25 cellular contexts compared by ENCODE assay signal in genomic region chr5:64790210-64790609, GRCh38. TPM values are rescaled to one million over a fixed set of nuclear protein-coding genes. Genes with fewer than 3 reads are reported as not detected.
DNase-seq lines count a peak whose midpoint lies in the region; ATAC-seq, FAIRE-seq and TF ChIP-seq lines count a peak whose summit lies in the region.
"Had no signal": no experiment of that assay in that cellular context is flagged by ENCODE, and none has a peak within 500 bp of the region (broad histone marks: within the 10 kb centered on the region; RNA-seq: fewer than 3 reads in every experiment).

No MANE protein-coding gene starts in this region.

- no peak for TF ChIP-seq CTCF in fibroblast of mammary gland (conservative IDR thresholded peaks at IDR 0.05; ENCODE audit: control insufficient read depth, insufficient read depth, low read depth, low read length)
- no peak for TF ChIP-seq CTCF in HepG2 (CRISPR knock-in tag; IDR thresholded peaks at IDR 0.05)

- no TSS peak for BruUV-seq in HepG2 (replicated peaks; lab: Mats Ljungman, UMichigan)

- POLR2A ChIA-PET in HepG2 (lab: Yijun Ruan, JAX), result no interaction called here

- CTCF ChIA-PET in HepG2 (lab: Yijun Ruan, JAX; ENCODE audit: low intra/inter-chr PET ratio, low total read pairs), result no interaction called here

- TF ChIP-seq RAD21 in HepG2 (CRISPR knock-in tag; IDR thresholded peaks at IDR 0.05), result no peak

- H4K20me1 ChIP-seq in GM23248 (ENCODE audit: insufficient read depth) (no peaks in the 10 kb centered on the region), HepG2 (ENCODE audit: insufficient read depth, low read length) (no peaks in the 10 kb centered on the region)

- H3K9me2 ChIP-seq in GM23248 (ENCODE audit: insufficient read depth), result no peaks in the 10 kb centered on the region

- H3K4me1 ChIP-seq in GM23248 (ENCODE audit: insufficient read depth) (peaks cover 10% of the 10 kb centered on the region; the same call in 1 of the 2 replicates), HepG2 (ENCODE audit: insufficient read depth, low read length) (peaks cover 16% of the 10 kb centered on the region)
- H3K4me1 ChIP-seq: sigmoid colon, tibial artery had no signal

- TF ChIP-seq EP300 in HepG2 (IDR thresholded peaks at IDR 0.05; ENCODE audit: low read depth in 2 of 2, low read length in 2 of 2) (no peak), HepG2 (CRISPR knock-in tag; IDR thresholded peaks at IDR 0.05; ENCODE audit: borderline replicate concordance) (no peak)

- no peak for ATAC-seq in HepG2
- ATAC-seq: left cardiac atrium had no signal

- H3K9ac ChIP-seq in GM23248 (no peak overlapping the region), HepG2 (ENCODE audit: insufficient read depth, low read depth, low read length) (no peak overlapping the region)

- in situ Hi-C loops in GM23248 (cut with MboI), result no loop called here
- in situ Hi-C loops in HepG2 (cut with HindIII; ENCODE audit: extremely low pct_ligation_motif_present, low pct_unique_long_range_greater_than_20kb), result no loop called here

- H3K27me3 ChIP-seq in GM23248 (replicated peaks; ENCODE audit: insufficient read depth) (no peaks in the 10 kb centered on the region), HepG2 (ENCODE audit: control insufficient read depth in 1 of 2, insufficient read depth in 2 of 2, low read length in 2 of 2) (no peaks in the 10 kb centered on the region)
- H3K27me3 ChIP-seq: cardiac muscle cell, neutrophil, sigmoid colon, stomach, tibial artery had no signal

- H3F3A ChIP-seq in GM23248 (ENCODE audit: insufficient read depth), result no peaks in the 10 kb centered on the region

- H3K4me3 ChIP-seq in GM23248, result no peak overlapping the region
- H3K4me3 ChIP-seq in fibroblast of mammary gland (ENCODE audit: control insufficient read depth, low read depth, low read length), result no peak overlapping the region
- no peak overlapping the region for H3K4me3 ChIP-seq in HepG2 (replicated peaks in 1 of 3; ENCODE audit: insufficient read depth in 1 of 3, low read depth in 2 of 3, low read length in 3 of 3)
- H3K4me3 ChIP-seq: cardiac muscle cell, prostate gland, sigmoid colon, stomach, tibial artery had no signal

- no peaks in the 10 kb centered on the region for H3K9me3 ChIP-seq in GM23248 (ENCODE audit: low read depth)
- no peaks in the 10 kb centered on the region for H3K9me3 ChIP-seq in HepG2 (ENCODE audit: low read length)
- H3K9me3 ChIP-seq: neutrophil, prostate gland, sigmoid colon, stomach, tibial artery had no signal

- H2AFZ ChIP-seq in GM23248 (no peak overlapping the region), HepG2 (ENCODE audit: low read length) (no peak overlapping the region)

- 21 to 30% methylated on average over 1 of the region's 1 CpG for WGBS in GM23248 (ENCODE audit: low coverage in 1 of 2, low lambda C conversion rate in 2 of 2, missing lambda C conversion rate in 2 of 2), 2 experiments
- whole genome bisulfite sequencing in HepG2 (ENCODE audit: low lambda C conversion rate), result 93% methylated on average over 1 of the region's 1 CpG

- H3K27ac ChIP-seq in GM23248 (no peak overlapping the region), HepG2 (ENCODE audit: extremely low read length, insufficient read depth, low read length) (no peak overlapping the region)
- H3K27ac ChIP-seq: cardiac muscle cell, neutrophil, prostate gland, sigmoid colon, stomach, tibial artery had no signal

- no peaks in the 10 kb centered on the region for H3K79me2 ChIP-seq in GM23248 (ENCODE audit: insufficient read depth)
- H3K79me2 ChIP-seq in HepG2 (ENCODE audit: insufficient read depth, low read length), result no peaks in the 10 kb centered on the region

- H3K36me3 ChIP-seq in GM23248 (ENCODE audit: low read depth) (peaks cover 9% of the 10 kb centered on the region; the same call in 1 of the 2 replicates), HepG2 (replicated peaks in 1 of 2; ENCODE audit: control insufficient read depth in 1 of 2, insufficient read depth in 2 of 2, low read length in 2 of 2) (peaks cover 2 to 9% of the 10 kb centered on the region in 2 experiments; a peak in 3 of 5 replicates)
- H3K36me3 ChIP-seq: prostate gland had no signal

- intact Hi-C loops in HepG2 (cut with micrococcal nuclease; ENCODE audit: unreplicated experiment), result no loop called here

- H3K4me2 ChIP-seq in GM23248 (ENCODE audit: unreplicated experiment) (no peak overlapping the region), HepG2 (ENCODE audit: low read depth, low read length) (no peak overlapping the region)

- no peak for TF ChIP-seq POLR2A in HepG2 (IDR thresholded peaks at IDR 0.05; ENCODE audit: insufficient read depth in 1 of 2, low read depth in 2 of 2, low read length in 2 of 2)

- DNase-seq in EL (peak; percentile 53), GM23248 (peak; percentile 19), RKO (ENCODE audit: low spot score) (peak; percentile 67), fibroblast of mammary gland (ENCODE audit: low read depth) (peak; percentile 36), SK-N-DZ (ENCODE audit: low spot score) (no peak), NOMO-1 (lab: John Stamatoyannopoulos, UW; ENCODE audit: unreplicated experiment in 2 of 2) (no peak), HepG2 (ENCODE audit: low spot score) (no peak)
- DNase-seq: activated CD4-positive, alpha-beta T cell treated with anti-CD3 and anti-CD28 coated beads, Interleukin-2, amount 10 ng/mL, durations not matched to agents 24 days and 14 days; activated CD8-positive, alpha-beta memory T cell treated with anti-CD3 and anti-CD28 coated beads, Interleukin-2, amount 50 U/mL, for 4 hours; activated naive CD4-positive, alpha-beta T cell; amniotic stem cell; head of caudate nucleus; KBM-7; left cardiac atrium; MM.1S; NCI-H1694; NCI-H2171; NCI-H510A treated with DMSO at 0.1 percent for 48 hours; sigmoid colon; stomach; tibial artery had no signal

- no peak for FAIRE-seq in HepG2 (lab: Jason Lieb, UNC)
- FAIRE-seq: D721Med had no signal

RNA-seq across cellular contexts. Expression of gene CWC27, which starts 21.5 kb away (rescaled TPM):
- 4.9 and 22.7 TPM in 2 replicates for total RNA-seq in GM23248 (2014; rRNA removed; shearing (Covaris generic))
- polyA plus RNA-seq in GM23248 (2016; fragmentation: Nextera tagmentation; extraction: Ambion mirVana) (30.5 and 32.7 TPM in 2 replicates), HepG2 (2011; rRNA removed) (10.7 and 21.1 TPM in 2 replicates)
- 15.6 and 17.1 TPM in 2 replicates for polyA plus RNA-seq in SK-N-DZ (2014; cell fraction: cytosol; rRNA removed)
- polyA plus RNA-seq in SK-N-DZ (2014; cell fraction: nucleus; rRNA removed), result 9.2 and 17.9 TPM in 2 replicates
- total RNA-seq in HepG2 (2016; rRNA removed; fragmentation: Illumina TruSeq; extraction: Trizol), result 25.7 and 38.1 TPM in 2 replicates
- total RNA-seq in HepG2 (2016; cell fraction: cytosol; rRNA removed; fragmentation: Illumina TruSeq; extraction: Trizol; ENCODE audit: low read depth), result 9.0 and 10.5 TPM in 2 replicates
- total RNA-seq in HepG2 (2016; cell fraction: insoluble cytoplasmic fraction; rRNA removed; fragmentation: Illumina TruSeq; extraction: Trizol), result 24.5 and 37.3 TPM in 2 replicates
- 16.0 TPM in 2 replicates for total RNA-seq in HepG2 (2016; cell fraction: membrane; rRNA removed; fragmentation: Illumina TruSeq; extraction: Trizol)
- 27.6 and 28.3 TPM in 2 replicates for total RNA-seq in HepG2 (2016; cell fraction: nucleus; rRNA removed; fragmentation: Illumina TruSeq; extraction: Trizol)
- polyA plus RNA-seq in HepG2 (2011; cell fraction: cytosol; rRNA removed), result 7.0 and 11.2 TPM in 2 replicates
- 2.7 and 5.7 TPM in 2 replicates for polyA plus RNA-seq in HepG2 (2011; cell fraction: nucleus; rRNA removed)
- 13.9 and 22.8 TPM in 2 replicates for polyA plus RNA-seq in HepG2 (2012)
- polyA plus RNA-seq in HepG2 (2016; cell fraction: cytosol; fragmentation: Illumina TruSeq; extraction: Trizol; ENCODE audit: low read depth), result 7.9 and 9.2 TPM in 2 replicates
- polyA plus RNA-seq in HepG2 (2016; cell fraction: insoluble cytoplasmic fraction; fragmentation: Illumina TruSeq; extraction: Trizol; ENCODE audit: low read depth), result 46.6 and 49.1 TPM in 2 replicates
- 11.2 and 12.2 TPM in 2 replicates for polyA plus RNA-seq in HepG2 (2016; cell fraction: membrane; fragmentation: Illumina TruSeq; extraction: Trizol; ENCODE audit: low read depth)
- polyA plus RNA-seq in HepG2 (2016; cell fraction: nucleus; fragmentation: Illumina TruSeq; extraction: Trizol; ENCODE audit: insufficient read depth, low read depth), result 17.9 and 20.2 TPM in 2 replicates
- 12.9 and 15.6 TPM in 2 replicates for polyA minus RNA-seq in HepG2 (2011; rRNA and poly(A)+ RNA removed; ENCODE audit: low replicate concordance)
- 9.8 and 14.3 TPM in 2 replicates for polyA minus RNA-seq in HepG2 (2011; cell fraction: cytosol; rRNA and poly(A)+ RNA removed)
- 58.7 and 70.8 TPM in 2 replicates for polyA minus RNA-seq in HepG2 (2011; cell fraction: nucleus; rRNA and poly(A)+ RNA removed)

RNA-seq across cellular contexts. Expression of gene SREK1IP1, which starts 21.7 kb away (rescaled TPM):
- total RNA-seq in GM23248 (2014; rRNA removed; shearing (Covaris generic)), result 7.3 and 16.2 TPM in 2 replicates
- polyA plus RNA-seq in GM23248 (2016; fragmentation: Nextera tagmentation; extraction: Ambion mirVana), result 26.8 and 30.5 TPM in 2 replicates
- 9.7 and 19.8 TPM in 2 replicates for polyA plus RNA-seq in SK-N-DZ (2014; cell fraction: cytosol; rRNA removed)
- 5.1 and 14.5 TPM in 2 replicates for polyA plus RNA-seq in SK-N-DZ (2014; cell fraction: nucleus; rRNA removed)
- 16.5 and 28.7 TPM in 2 replicates for total RNA-seq in HepG2 (2016; rRNA removed; fragmentation: Illumina TruSeq; extraction: Trizol)
- total RNA-seq in HepG2 (2016; cell fraction: cytosol; rRNA removed; fragmentation: Illumina TruSeq; extraction: Trizol; ENCODE audit: low read depth), result 6.4 and 6.6 TPM in 2 replicates
- 17.0 and 29.2 TPM in 2 replicates for total RNA-seq in HepG2 (2016; cell fraction: insoluble cytoplasmic fraction; rRNA removed; fragmentation: Illumina TruSeq; extraction: Trizol)
- 7.9 and 10.2 TPM in 2 replicates for total RNA-seq in HepG2 (2016; cell fraction: membrane; rRNA removed; fragmentation: Illumina TruSeq; extraction: Trizol)
- 8.1 and 8.2 TPM in 2 replicates for total RNA-seq in HepG2 (2016; cell fraction: nucleus; rRNA removed; fragmentation: Illumina TruSeq; extraction: Trizol)
- polyA plus RNA-seq in HepG2 (2011; rRNA removed), result 3.1 and 3.4 TPM in 2 replicates
- polyA plus RNA-seq in HepG2 (2011; cell fraction: cytosol; rRNA removed), result 2.2 and 2.4 TPM in 2 replicates
- 1.6 and 2.1 TPM in 2 replicates for polyA plus RNA-seq in HepG2 (2011; cell fraction: nucleus; rRNA removed)
- polyA plus RNA-seq in HepG2 (2012), result 6.5 TPM in 2 replicates
- polyA plus RNA-seq in HepG2 (2016; cell fraction: cytosol; fragmentation: Illumina TruSeq; extraction: Trizol; ENCODE audit: low read depth), result 8.4 and 10.6 TPM in 2 replicates
- 29.2 and 29.3 TPM in 2 replicates for polyA plus RNA-seq in HepG2 (2016; cell fraction: insoluble cytoplasmic fraction; fragmentation: Illumina TruSeq; extraction: Trizol; ENCODE audit: low read depth)
- polyA plus RNA-seq in HepG2 (2016; cell fraction: membrane; fragmentation: Illumina TruSeq; extraction: Trizol; ENCODE audit: low read depth), result 5.6 and 7.3 TPM in 2 replicates
- polyA plus RNA-seq in HepG2 (2016; cell fraction: nucleus; fragmentation: Illumina TruSeq; extraction: Trizol; ENCODE audit: insufficient read depth, low read depth), result 11.1 and 13.0 TPM in 2 replicates
- 1.8 and 5.9 TPM in 2 replicates for polyA minus RNA-seq in HepG2 (2011; rRNA and poly(A)+ RNA removed; ENCODE audit: low replicate concordance)
- polyA minus RNA-seq in HepG2 (2011; cell fraction: cytosol; rRNA and poly(A)+ RNA removed), result 4.6 and 6.5 TPM in 2 replicates
- polyA minus RNA-seq in HepG2 (2011; cell fraction: nucleus; rRNA and poly(A)+ RNA removed), result 7.6 and 9.9 TPM in 2 replicates

Comparison
In these comparisons a context has a peak if more than half of its experiments do, and no peak if none do; other contexts are left out.
1. DNase-seq: peak in EL (single experiment), GM23248 (single experiment), RKO (single experiment) and fibroblast of mammary gland (single experiment); none in SK-N-DZ (single experiment), NOMO-1 (0 of 2) and HepG2 (single experiment).